10 cellular contexts compared by ENCODE assay signal in genomic region chr17:81652901-81653771, GRCh38. TPM values are rescaled to one million over a fixed set of nuclear protein-coding genes. Genes with fewer than 3 reads are reported as not detected.
DNase-seq lines count a peak whose midpoint lies in the region; ATAC-seq and TF ChIP-seq lines count a peak whose summit lies in the region.
"Had no signal": no experiment of that assay in that cellular context is flagged by ENCODE, and none has a peak within 500 bp of the region (broad histone marks: within the 10 kb centered on the region; RNA-seq: fewer than 3 reads in every experiment).

No MANE protein-coding gene starts in this region.

- no peaks in the 10 kb centered on the region for H3K9me3 Mint-ChIP-seq in activated CD4-positive, alpha-beta T cell treated with anti-CD3 and anti-CD28 coated beads, Interleukin-2, amount 10 ng/mL, durations not matched to agents 24 days and 14 days
- H3K9me3 Mint-ChIP-seq in WTC11: no peaks in the 10 kb centered on the region
- no peaks in the 10 kb centered on the region for H3K9me3 Mint-ChIP-seq in stimulated activated memory B cell treated with anti-CD40 and anti-IgM and Interleukin-4, amounts not matched to agents 10 μg/mL and 1 μg/mL and 100 μg/mL, for 72 hours

- peak overlapping the region; percentile 82 for H3K27ac Mint-ChIP-seq in activated CD4-positive, alpha-beta T cell treated with anti-CD3 and anti-CD28 coated beads, Interleukin-2, amount 10 ng/mL, durations not matched to agents 24 days and 14 days
- H3K27ac Mint-ChIP-seq in WTC11: no peak overlapping the region
- peak overlapping the region; percentile 44 for H3K27ac Mint-ChIP-seq in stimulated activated memory B cell treated with anti-CD40 and anti-IgM and Interleukin-4, amounts not matched to agents 10 μg/mL and 1 μg/mL and 100 μg/mL, for 72 hours

- intact Hi-C loops in activated CD4-positive, alpha-beta T cell treated with anti-CD3 and anti-CD28 coated beads, Interleukin-2, amount 10 ng/mL, durations not matched to agents 24 days and 14 days (cut with micrococcal nuclease): no loop called here

- H3K36me3 Mint-ChIP-seq in activated CD4-positive, alpha-beta T cell treated with anti-CD3 and anti-CD28 coated beads, Interleukin-2, amount 10 ng/mL, durations not matched to agents 24 days and 14 days (ENCODE audit: low read depth): no peaks in the 10 kb centered on the region
- no peaks in the 10 kb centered on the region for H3K36me3 Mint-ChIP-seq in WTC11
- no peaks in the 10 kb centered on the region for H3K36me3 Mint-ChIP-seq in stimulated activated memory B cell treated with anti-CD40 and anti-IgM and Interleukin-4, amounts not matched to agents 10 μg/mL and 1 μg/mL and 100 μg/mL, for 72 hours

- peak; percentile 75 for ATAC-seq in WTC11
- ATAC-seq in stimulated activated memory B cell treated with anti-CD40 and anti-IgM and Interleukin-4, amounts not matched to agents 10 μg/mL and 1 μg/mL and 100 μg/mL, for 72 hours: peak; percentile 67
- no peak for ATAC-seq in GM21367 (IDR thresholded peaks at IDR 0.05; ENCODE audit: unreplicated experiment)

- peaks cover 11% of the 10 kb centered on the region for H3K4me1 Mint-ChIP-seq in activated CD4-positive, alpha-beta T cell treated with anti-CD3 and anti-CD28 coated beads, Interleukin-2, amount 10 ng/mL, durations not matched to agents 24 days and 14 days
- H3K4me1 Mint-ChIP-seq in WTC11: peaks cover 22% of the 10 kb centered on the region
- H3K4me1 Mint-ChIP-seq in stimulated activated memory B cell treated with anti-CD40 and anti-IgM and Interleukin-4, amounts not matched to agents 10 μg/mL and 1 μg/mL and 100 μg/mL, for 72 hours: peaks cover 10% of the 10 kb centered on the region

- H3K27me3 Mint-ChIP-seq in activated CD4-positive, alpha-beta T cell treated with anti-CD3 and anti-CD28 coated beads, Interleukin-2, amount 10 ng/mL, durations not matched to agents 24 days and 14 days: peaks cover 6% of the 10 kb centered on the region
- H3K27me3 Mint-ChIP-seq in WTC11 (ENCODE audit: low read depth): peaks cover 25% of the 10 kb centered on the region
- H3K27me3 Mint-ChIP-seq in stimulated activated memory B cell treated with anti-CD40 and anti-IgM and Interleukin-4, amounts not matched to agents 10 μg/mL and 1 μg/mL and 100 μg/mL, for 72 hours: peaks cover 40% of the 10 kb centered on the region

- CTCF ChIA-PET in WTC11 (lab: Charles Lee): interaction anchor here (0.7 kb wide), 1 partner anchor 726 kb away, joined by 3 read pairs; no protein-coding TSS in a partner anchor

- peak; percentile 76 for DNase-seq in activated CD4-positive, alpha-beta T cell treated with anti-CD3 and anti-CD28 coated beads, Interleukin-2, amount 10 ng/mL, durations not matched to agents 24 days and 14 days
- DNase-seq in activated CD4-positive, alpha-beta T cell treated with anti-CD3 and anti-CD28 coated beads for 4 hours: no peak
- peak; percentile 58 for DNase-seq in WTC11 (ENCODE audit: low spot score)
- DNase-seq in iPS-NIHi11 (ENCODE audit: low spot score): peak; percentile 82
- no peak for DNase-seq in hypothalamus (lab: John Stamatoyannopoulos, UW)
- DNase-seq in NCI-H1105 (lab: John Stamatoyannopoulos, UW): no peak
- DNase-seq: NCI-H526 had no signal

- TF ChIP-seq CTCF in WTC11 (IDR thresholded peaks at IDR 0.05): no peak

- POLR2A ChIA-PET in WTC11 (lab: Charles Lee): no interaction called here

- H3K4me3 Mint-ChIP-seq in activated CD4-positive, alpha-beta T cell treated with anti-CD3 and anti-CD28 coated beads, Interleukin-2, amount 10 ng/mL, durations not matched to agents 24 days and 14 days: peak overlapping the region; percentile 87
- H3K4me3 Mint-ChIP-seq in WTC11: peak overlapping the region; percentile 47
- H3K4me3 Mint-ChIP-seq in stimulated activated memory B cell treated with anti-CD40 and anti-IgM and Interleukin-4, amounts not matched to agents 10 μg/mL and 1 μg/mL and 100 μg/mL, for 72 hours: peak overlapping the region; percentile 68

TF ChIP-seq in WTC11, 78 proteins besides CTCF, POLR2A, EP300 and RAD21:
- TF ChIP-seq RELA (CRISPR knock-in tag; IDR thresholded peaks at IDR 0.05; ENCODE audit: borderline replicate concordance) (0 out of 2 replicates have a peak, but pooled peaks have one; percentile 31), ZNF423 (CRISPR knock-in tag; IDR thresholded peaks at IDR 0.05) (no peak)

RNA-seq across cellular contexts. Expression of gene PDE6G, which starts 3.2 kb away (rescaled TPM):
- total RNA-seq in activated CD4-positive, alpha-beta T cell treated with anti-CD3 and anti-CD28 coated beads, Interleukin-2, amount 10 ng/mL, durations not matched to agents 24 days and 14 days: 3.7 and 5.7 TPM in 2 replicates
- 4.4 to 6.9 TPM (median 6.3 TPM) in 3 replicates for total RNA-seq in WTC11 (2021)
- total RNA-seq: posterior vena cava had no signal

RNA-seq across cellular contexts. Expression of gene OXLD1, which starts 13.3 kb away (rescaled TPM):
- total RNA-seq in activated CD4-positive, alpha-beta T cell treated with anti-CD3 and anti-CD28 coated beads, Interleukin-2, amount 10 ng/mL, durations not matched to agents 24 days and 14 days: 52.8 and 57.8 TPM in 2 replicates
- 47.0 to 49.6 TPM (median 48.1 TPM) in 3 replicates for total RNA-seq in WTC11 (2021)

RNA-seq across cellular contexts. Expression of gene CCDC137, which starts 13.4 kb away (rescaled TPM):
- total RNA-seq in activated CD4-positive, alpha-beta T cell treated with anti-CD3 and anti-CD28 coated beads, Interleukin-2, amount 10 ng/mL, durations not matched to agents 24 days and 14 days: 54.7 and 60.2 TPM in 2 replicates
- 34.3 to 36.8 TPM (median 35.2 TPM) in 3 replicates for total RNA-seq in WTC11 (2021)

RNA-seq across cellular contexts. Expression of gene TSPAN10, which starts 16.1 kb away (rescaled TPM):
- 0.14 and 0.37 TPM in 2 replicates for total RNA-seq in activated CD4-positive, alpha-beta T cell treated with anti-CD3 and anti-CD28 coated beads, Interleukin-2, amount 10 ng/mL, durations not matched to agents 24 days and 14 days
- total RNA-seq in WTC11 (2021): 1.5 to 3.0 TPM (median 2.4 TPM) in 3 replicates

RNA-seq across cellular contexts. Expression of gene NPLOC4, which starts 16.2 kb away (rescaled TPM):
- total RNA-seq in activated CD4-positive, alpha-beta T cell treated with anti-CD3 and anti-CD28 coated beads, Interleukin-2, amount 10 ng/mL, durations not matched to agents 24 days and 14 days: 142 and 147 TPM in 2 replicates
- total RNA-seq in WTC11 (2021): 80.3 to 89.2 TPM (median 83.5 TPM) in 3 replicates

Comparison
In these comparisons a context has a peak if more than half of its experiments do, and no peak if none do; other contexts are left out.
1. DNase-seq: peak in activated CD4-positive, alpha-beta T cell treated with anti-CD3 and anti-CD28 coated beads, Interleukin-2, amount 10 ng/mL, durations not matched to agents 24 days and 14 days (single experiment), WTC11 (single experiment) and iPS-NIHi11 (single experiment); none in activated CD4-positive, alpha-beta T cell treated with anti-CD3 and anti-CD28 coated beads for 4 hours (0 of 2), hypothalamus (0 of 51) and NCI-H1105 (single experiment).
2. Peak in every context shown above with its lines, with median percentiles within 50 percentile points of each other: H3K4me3 Mint-ChIP-seq.